ENCODE assay signal across 9 cellular contexts in genomic region chr19:48364564-48365363, GRCh38. TPM values are rescaled to one million over a fixed set of nuclear protein-coding genes. Genes with fewer than 3 reads are reported as not detected.
A peak's percentile ranks its signal among the peaks of the same experiment; 100 is the strongest.
DNase-seq lines count a peak whose midpoint lies in the region; ATAC-seq, FAIRE-seq and TF ChIP-seq lines count a peak whose summit lies in the region.
"Had no signal": no experiment of that assay in that cellular context is flagged by ENCODE, and none has a peak within 500 bp of the region (broad histone marks: within the 10 kb centered on the region; RNA-seq: fewer than 3 reads in every experiment).

No MANE protein-coding gene starts in this region.

- H3K27me3 Mint-ChIP-seq in activated CD4-positive, alpha-beta T cell treated with anti-CD3 and anti-CD28 coated beads for 36 hours = no peaks in the 10 kb centered on the region
- H3K27me3 Mint-ChIP-seq in activated naive CD8-positive, alpha-beta T cell = no peaks in the 10 kb centered on the region

- CTCF ChIA-PET in activated CD4-positive, alpha-beta T cell treated with anti-CD3 and anti-CD28 coated beads for 36 hours (lab: Charles Lee) = interaction anchor here (0.7 to 2.3 kb wide), 7 partner anchors 14 to 225 kb away, joined by 3 to 17 read pairs (median 5); partner anchors contain the start of gene KDELR1

- H3K27ac ChIP-seq in kidney (ENCODE audit: low read depth in 2 of 2, low read length in 2 of 2) (peak overlapping the region; percentile 33 to 94), temporal lobe (ENCODE audit: low read depth, low read length) (peak overlapping the region; percentile 100)

- DNase-seq in activated CD4-positive, alpha-beta T cell treated with anti-CD3 and anti-CD28 coated beads for 36 hours = no peak
- DNase-seq in activated CD4-positive, alpha-beta T cell treated with anti-CD3 and anti-CD28 coated beads for 4 hours = no peak
- DNase-seq in kidney (no peak), NCI-H2227 (lab: John Stamatoyannopoulos, UW; ENCODE audit: unreplicated experiment) (no peak), HT-29 (ENCODE audit: low spot score) (no peak), KBM-7 (no peak)

- no peak for TF ChIP-seq CTCF in kidney (IDR thresholded peaks at IDR 0.05; ENCODE audit: borderline replicate concordance, extremely low read depth, insufficient read depth)

- no peaks in the 10 kb centered on the region for H3K9me3 ChIP-seq in kidney (ENCODE audit: control insufficient read depth in 1 of 2, low read length in 2 of 2)

- H3K36me3 Mint-ChIP-seq in activated CD4-positive, alpha-beta T cell treated with anti-CD3 and anti-CD28 coated beads for 36 hours (ENCODE audit: low read depth) = peaks cover 1% of the 10 kb centered on the region
- no peaks in the 10 kb centered on the region for H3K36me3 Mint-ChIP-seq in activated naive CD8-positive, alpha-beta T cell

- no peaks in the 10 kb centered on the region for H3K9me3 Mint-ChIP-seq in activated CD4-positive, alpha-beta T cell treated with anti-CD3 and anti-CD28 coated beads for 36 hours (ENCODE audit: low read depth)
- H3K9me3 Mint-ChIP-seq in activated naive CD8-positive, alpha-beta T cell (ENCODE audit: low read depth) = no peaks in the 10 kb centered on the region

- intact Hi-C loops in activated CD4-positive, alpha-beta T cell treated with anti-CD3 and anti-CD28 coated beads for 36 hours (cut with DNase I, micrococcal nuclease) = loop anchor here (1.0 to 10.0 kb wide), 15 partner anchors 27 to 1513 kb away; partner anchors contain the start of genes CYTH2 (in 2 of the 2), GRWD1 (in 2 of the 2), KDELR1 (in 2 of the 2) and AKT1S1 (in 1 of the 2)
- intact Hi-C loops in kidney (cut with DNase I) = no loop called here

- in situ Hi-C loops in KBM-7 (cut with MboI; ENCODE audit: low pct_unique_long_range_greater_than_20kb, low sequenced_read_pairs) = no loop called here

- FAIRE-seq in kidney (lab: Jason Lieb, UNC) = no peak

- H3K27ac Mint-ChIP-seq in activated CD4-positive, alpha-beta T cell treated with anti-CD3 and anti-CD28 coated beads for 36 hours = peak overlapping the region; percentile 95
- H3K27ac Mint-ChIP-seq in activated naive CD8-positive, alpha-beta T cell = peak overlapping the region; percentile 58

- H3K4me1 Mint-ChIP-seq in activated CD4-positive, alpha-beta T cell treated with anti-CD3 and anti-CD28 coated beads for 36 hours = peaks cover 13% of the 10 kb centered on the region
- H3K4me1 Mint-ChIP-seq in activated naive CD8-positive, alpha-beta T cell (ENCODE audit: low read depth) = peaks cover 11% of the 10 kb centered on the region

- ATAC-seq in activated CD4-positive, alpha-beta T cell treated with anti-CD3 and anti-CD28 coated beads for 36 hours = no peak

- H3K4me3 Mint-ChIP-seq in activated CD4-positive, alpha-beta T cell treated with anti-CD3 and anti-CD28 coated beads for 36 hours = peak overlapping the region; percentile 84
- H3K4me3 Mint-ChIP-seq in activated naive CD8-positive, alpha-beta T cell = peak overlapping the region; percentile 73

- peak overlapping the region; percentile 29 to 55 for H3K9ac ChIP-seq in kidney (ENCODE audit: low read length in 2 of 2)

- peak overlapping the region in 1 of 2 donors; percentile 41 for H3K4me3 ChIP-seq in kidney (ENCODE audit: low read length in 2 of 2)

- no peaks in the 10 kb centered on the region for H3K36me3 ChIP-seq in kidney (ENCODE audit: control insufficient read depth in 1 of 2, insufficient read depth in 2 of 2, low read length in 2 of 2)

- POLR2A ChIA-PET in activated CD4-positive, alpha-beta T cell treated with anti-CD3 and anti-CD28 coated beads for 36 hours (lab: Charles Lee) = interaction anchor here (0.5 to 2.7 kb wide), 6 partner anchors 27 to 1278 kb away, joined by 3 to 10 read pairs (median 4); partner anchors contain the start of genes KDELR1, RPL18 and SPHK2

- peaks cover 5 to 12% of the 10 kb centered on the region in 2 donors for H3K4me1 ChIP-seq in kidney (ENCODE audit: control insufficient read depth in 1 of 2, insufficient read depth in 1 of 2, low read depth in 1 of 2, low read length in 2 of 2)

RNA-seq across cellular contexts. Expression of gene SYNGR4, which starts 0.6 kb away (rescaled TPM):
- under 1 TPM in 1 of 2 experiments, not detected in 1; 0.25 TPM for total RNA-seq in activated CD4-positive, alpha-beta T cell treated with anti-CD3 and anti-CD28 coated beads for 36 hours
- total RNA-seq in kidney (not detected), temporal lobe (not detected)
- not detected for polyA plus RNA-seq in kidney (ENCODE audit: insufficient read depth, low read depth, low replicate concordance)
- 0.34 and 1.2 TPM in 2 replicates for total RNA-seq in HT-29 (2014; rRNA removed; shearing (Covaris generic))
- total RNA-seq: activated CD8-positive, alpha-beta memory T cell treated with anti-CD3 and anti-CD28 coated beads for 36 hours had no signal

RNA-seq across cellular contexts. Expression of gene TMEM143, which starts 1.0 kb away (rescaled TPM):
- 10 to 100 TPM; 18.9 to 21.5 TPM for total RNA-seq in activated CD4-positive, alpha-beta T cell treated with anti-CD3 and anti-CD28 coated beads for 36 hours
- total RNA-seq in kidney (9.2 TPM), temporal lobe (3.2 TPM)
- 15.7 TPM for polyA plus RNA-seq in kidney (ENCODE audit: insufficient read depth, low read depth, low replicate concordance)
- total RNA-seq in HT-29 (2014; rRNA removed; shearing (Covaris generic)) = 12.7 and 14.7 TPM in 2 replicates

RNA-seq across cellular contexts. Expression of gene KDELR1, which starts 26.6 kb away (rescaled TPM):
- 10 to 100 TPM; 69.5 to 78.8 TPM for total RNA-seq in activated CD4-positive, alpha-beta T cell treated with anti-CD3 and anti-CD28 coated beads for 36 hours
- total RNA-seq in kidney (169 TPM), temporal lobe (22.1 TPM)
- polyA plus RNA-seq in kidney (ENCODE audit: insufficient read depth, low read depth, low replicate concordance) = 204 TPM
- 150 and 189 TPM in 2 replicates for total RNA-seq in HT-29 (2014; rRNA removed; shearing (Covaris generic))

RNA-seq across cellular contexts. Expression of gene GRIN2D, which starts 28.7 kb away (rescaled TPM):
- under 1 TPM; 0.11 to 0.14 TPM for total RNA-seq in activated CD4-positive, alpha-beta T cell treated with anti-CD3 and anti-CD28 coated beads for 36 hours
- 0.54 TPM for total RNA-seq in kidney
- 0.13 TPM for polyA plus RNA-seq in kidney (ENCODE audit: insufficient read depth, low read depth, low replicate concordance)
- 3.7 TPM for total RNA-seq in temporal lobe
- 10.7 and 12.6 TPM in 2 replicates for total RNA-seq in HT-29 (2014; rRNA removed; shearing (Covaris generic))

RNA-seq across cellular contexts. Expression of gene EMP3, which starts 39.4 kb away (rescaled TPM):
- total RNA-seq in activated CD4-positive, alpha-beta T cell treated with anti-CD3 and anti-CD28 coated beads for 36 hours = 100 to 1,000 TPM; 166 to 195 TPM
- total RNA-seq in kidney (78.6 TPM), temporal lobe (1.7 TPM)
- 75.9 TPM for polyA plus RNA-seq in kidney (ENCODE audit: insufficient read depth, low read depth, low replicate concordance)
- 3.1 TPM in 1 of 2 replicates, not detected in the other for total RNA-seq in HT-29 (2014; rRNA removed; shearing (Covaris generic))
